ENCODE assay signal across 1 cellular context in the genomic region with DNA sequence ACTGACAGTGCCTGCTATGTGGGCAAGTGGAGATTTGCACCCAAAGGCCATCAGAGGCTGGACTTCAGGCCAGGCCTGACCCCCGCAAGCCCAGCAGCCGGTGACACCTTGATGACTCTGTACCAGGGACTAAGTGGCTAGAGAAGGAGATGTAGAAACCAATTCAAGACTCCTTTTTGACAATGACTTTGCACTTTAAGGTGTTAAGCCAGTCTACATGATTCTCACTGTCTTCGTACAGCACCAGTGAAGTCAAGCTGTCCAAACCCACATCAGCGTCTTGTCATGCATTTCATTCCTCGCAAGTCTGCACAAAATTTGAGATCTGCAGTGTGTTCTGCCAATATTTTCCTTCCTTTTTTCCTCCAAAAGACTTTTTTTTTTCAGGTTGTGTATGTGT.
TF ChIP-seq lines count a peak whose summit lies in the region.

No MANE protein-coding gene starts in this region.

TF ChIP-seq in GM23338, 12 proteins besides CTCF, POLR2A, EP300 and RAD21:
- TF ChIP-seq, protein P1, sequence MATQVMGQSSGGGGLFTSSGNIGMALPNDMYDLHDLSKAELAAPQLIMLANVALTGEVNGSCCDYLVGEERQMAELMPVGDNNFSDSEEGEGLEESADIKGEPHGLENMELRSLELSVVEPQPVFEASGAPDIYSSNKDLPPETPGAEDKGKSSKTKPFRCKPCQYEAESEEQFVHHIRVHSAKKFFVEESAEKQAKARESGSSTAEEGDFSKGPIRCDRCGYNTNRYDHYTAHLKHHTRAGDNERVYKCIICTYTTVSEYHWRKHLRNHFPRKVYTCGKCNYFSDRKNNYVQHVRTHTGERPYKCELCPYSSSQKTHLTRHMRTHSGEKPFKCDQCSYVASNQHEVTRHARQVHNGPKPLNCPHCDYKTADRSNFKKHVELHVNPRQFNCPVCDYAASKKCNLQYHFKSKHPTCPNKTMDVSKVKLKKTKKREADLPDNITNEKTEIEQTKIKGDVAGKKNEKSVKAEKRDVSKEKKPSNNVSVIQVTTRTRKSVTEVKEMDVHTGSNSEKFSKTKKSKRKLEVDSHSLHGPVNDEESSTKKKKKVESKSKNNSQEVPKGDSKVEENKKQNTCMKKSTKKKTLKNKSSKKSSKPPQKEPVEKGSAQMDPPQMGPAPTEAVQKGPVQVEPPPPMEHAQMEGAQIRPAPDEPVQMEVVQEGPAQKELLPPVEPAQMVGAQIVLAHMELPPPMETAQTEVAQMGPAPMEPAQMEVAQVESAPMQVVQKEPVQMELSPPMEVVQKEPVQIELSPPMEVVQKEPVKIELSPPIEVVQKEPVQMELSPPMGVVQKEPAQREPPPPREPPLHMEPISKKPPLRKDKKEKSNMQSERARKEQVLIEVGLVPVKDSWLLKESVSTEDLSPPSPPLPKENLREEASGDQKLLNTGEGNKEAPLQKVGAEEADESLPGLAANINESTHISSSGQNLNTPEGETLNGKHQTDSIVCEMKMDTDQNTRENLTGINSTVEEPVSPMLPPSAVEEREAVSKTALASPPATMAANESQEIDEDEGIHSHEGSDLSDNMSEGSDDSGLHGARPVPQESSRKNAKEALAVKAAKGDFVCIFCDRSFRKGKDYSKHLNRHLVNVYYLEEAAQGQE (IDR thresholded peaks at IDR 0.05; ENCODE audit: unreplicated experiment), result no peak
- TF ChIP-seq NANOG (IDR thresholded peaks at IDR 0.05; ENCODE audit: borderline replicate concordance), result no peak
- no peak for TF ChIP-seq CREB1 (CRISPR knock-in tag; IDR thresholded peaks at IDR 0.05; ENCODE audit: low read depth)
- no peak for TF ChIP-seq ZNF331 (CRISPR knock-in tag; IDR thresholded peaks at IDR 0.05; ENCODE audit: low read depth)
- TF ChIP-seq, protein P2, sequence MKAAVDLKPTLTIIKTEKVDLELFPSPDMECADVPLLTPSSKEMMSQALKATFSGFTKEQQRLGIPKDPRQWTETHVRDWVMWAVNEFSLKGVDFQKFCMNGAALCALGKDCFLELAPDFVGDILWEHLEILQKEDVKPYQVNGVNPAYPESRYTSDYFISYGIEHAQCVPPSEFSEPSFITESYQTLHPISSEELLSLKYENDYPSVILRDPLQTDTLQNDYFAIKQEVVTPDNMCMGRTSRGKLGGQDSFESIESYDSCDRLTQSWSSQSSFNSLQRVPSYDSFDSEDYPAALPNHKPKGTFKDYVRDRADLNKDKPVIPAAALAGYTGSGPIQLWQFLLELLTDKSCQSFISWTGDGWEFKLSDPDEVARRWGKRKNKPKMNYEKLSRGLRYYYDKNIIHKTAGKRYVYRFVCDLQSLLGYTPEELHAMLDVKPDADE (IDR thresholded peaks at IDR 0.05), result no peak
- no peak for TF ChIP-seq JUNB (IDR thresholded peaks at IDR 0.05; ENCODE audit: unreplicated experiment)
- TF ChIP-seq EZH2phosphoT487 (IDR thresholded peaks at IDR 0.05; ENCODE audit: unreplicated experiment), result no peak
- TF ChIP-seq EZH2 (IDR thresholded peaks at IDR 0.05; ENCODE audit: low read depth, unreplicated experiment), result no peak
